In genomic region chr14:100622708-100623485, GRCh38 we compare ENCODE assay signal across 18 cellular contexts. TPM values are rescaled to one million over a fixed set of nuclear protein-coding genes. Genes with fewer than 3 reads are reported as not detected.
"Had no signal": no experiment of that assay in that cellular context is flagged by ENCODE, and none has a peak within 500 bp of the region (broad histone marks: within the 10 kb centered on the region; RNA-seq: fewer than 3 reads in every experiment).

No MANE protein-coding gene starts in this region.

- H3K27ac ChIP-seq: breast epithelium, esophagus squamous epithelium, ovary, uterus had no signal

- DNase-seq: activated B cell treated with CpG ODN at 0.5 μM for 24 hours; activated gamma-delta T cell; activated naive CD8-positive, alpha-beta T cell treated with anti-CD3 and anti-CD28 coated beads, Interleukin-2, amount 10 ng/mL, durations not matched to agents 7 days and 5 days; anterior cingulate cortex; esophagus squamous epithelium; foreskin fibroblast; glutamatergic neuron; immature natural killer cell; left cardiac atrium; nephron progenitor cell; stimulated activated CD4-positive, alpha-beta T cell treated with anti-CD3 and anti-CD28 coated beads, Interleukin-4, amount 100 ng/mL, for 4 hours; stimulated activated naive CD8-positive, alpha-beta T cell treated with anti-CD3 and anti-CD28 coated beads, Interleukin-15, amount 100 ng/mL, for 72 hours; T-helper 9 cell had no signal

- H3K27me3 ChIP-seq: ovary, uterus had no signal

- H3K9me3 Mint-ChIP-seq: activated T-cell treated with anti-CD3 and anti-CD28 coated beads, Interleukin-2, amount 50 U/mL, for 24 hours; stimulated activated naive CD8-positive, alpha-beta T cell treated with anti-CD3 and anti-CD28 coated beads, Interleukin-15, amount 100 ng/mL, for 72 hours had no signal

- H3K36me3 ChIP-seq: breast epithelium, esophagus squamous epithelium, ovary, uterus had no signal

- H3K4me3 Mint-ChIP-seq: activated B cell treated with CpG ODN at 0.5 μM for 24 hours; activated naive CD8-positive, alpha-beta T cell treated with anti-CD3 and anti-CD28 coated beads, Interleukin-2, amount 10 ng/mL, durations not matched to agents 7 days and 5 days; activated T-cell treated with anti-CD3 and anti-CD28 coated beads, Interleukin-2, amount 50 U/mL, for 24 hours; immature natural killer cell; nephron progenitor cell; stimulated activated naive CD8-positive, alpha-beta T cell treated with anti-CD3 and anti-CD28 coated beads, Interleukin-15, amount 100 ng/mL, for 72 hours had no signal

- H3K9me3 ChIP-seq: breast epithelium, esophagus squamous epithelium, ovary, uterus had no signal

- H3K27ac Mint-ChIP-seq: activated B cell treated with CpG ODN at 0.5 μM for 24 hours; activated naive CD8-positive, alpha-beta T cell treated with anti-CD3 and anti-CD28 coated beads, Interleukin-2, amount 10 ng/mL, durations not matched to agents 7 days and 5 days; activated T-cell treated with anti-CD3 and anti-CD28 coated beads, Interleukin-2, amount 50 U/mL, for 24 hours; stimulated activated naive CD8-positive, alpha-beta T cell treated with anti-CD3 and anti-CD28 coated beads, Interleukin-15, amount 100 ng/mL, for 72 hours had no signal

- H3K4me1 Mint-ChIP-seq: activated B cell treated with CpG ODN at 0.5 μM for 24 hours had no signal

- H3K36me3 Mint-ChIP-seq: activated naive CD8-positive, alpha-beta T cell treated with anti-CD3 and anti-CD28 coated beads, Interleukin-2, amount 10 ng/mL, durations not matched to agents 7 days and 5 days had no signal

- ATAC-seq: stimulated activated naive CD8-positive, alpha-beta T cell treated with anti-CD3 and anti-CD28 coated beads, Interleukin-15, amount 100 ng/mL, for 72 hours had no signal

- FAIRE-seq: endometrium had no signal

- H3K27me3 Mint-ChIP-seq: stimulated activated naive CD8-positive, alpha-beta T cell treated with anti-CD3 and anti-CD28 coated beads, Interleukin-15, amount 100 ng/mL, for 72 hours had no signal

- H3K4me1 ChIP-seq: breast epithelium, uterus had no signal

- H3K4me3 ChIP-seq: breast epithelium, esophagus squamous epithelium, ovary, uterus had no signal

RNA-seq across cellular contexts. Expression of gene BEGAIN, which starts 35.7 kb away (rescaled TPM):
- total RNA-seq: activated B cell treated with CpG ODN at 0.5 μM for 24 hours had no signal
- polyA plus RNA-seq: immature natural killer cell had no signal
